In the genomic region with DNA sequence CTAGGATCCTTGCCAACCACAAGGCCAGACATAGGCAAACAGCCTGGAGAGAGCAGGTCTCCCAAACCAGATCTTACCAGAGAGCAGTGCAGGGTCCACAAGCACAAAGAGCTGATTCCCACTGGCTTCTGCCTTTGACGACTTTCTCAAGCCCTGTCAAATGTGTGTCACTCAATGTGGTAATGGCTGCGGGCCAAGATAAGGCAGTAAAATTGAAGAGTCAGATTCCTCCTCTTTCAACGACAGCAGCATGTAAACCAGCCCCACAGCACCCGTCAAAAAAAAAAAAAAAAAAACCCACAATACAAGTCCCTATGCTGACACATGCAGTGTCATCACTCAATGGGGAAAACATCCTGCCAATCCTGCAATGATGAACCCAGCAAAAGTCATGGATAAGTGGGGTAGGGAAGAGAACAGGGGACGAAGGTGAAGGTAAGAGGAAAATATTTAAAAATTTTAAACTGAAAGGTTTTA, we compare ENCODE assay signal across 9 cellular contexts.
A peak's percentile ranks its signal among the peaks of the same experiment; 100 is the strongest.
DNase-seq lines count a peak whose midpoint lies in the region; ATAC-seq and TF ChIP-seq lines count a peak whose summit lies in the region.
"Had no signal": no experiment of that assay in that cellular context is flagged by ENCODE, and none has a peak within 500 bp of the region (broad histone marks: within the 10 kb centered on the region; RNA-seq: fewer than 3 reads in every experiment).

TSS of gene STON2 (minus strand) at position 123 of the 477 bp plus-strand sequence. CDS start 1,942 bp downstream, outside the sequence.

- peak; percentile 70 for DNase-seq in DMS 273 (lab: John Stamatoyannopoulos, UW; ENCODE audit: unreplicated experiment)
- peak; percentile 86 for DNase-seq in LNCaP clone FGC (ENCODE audit: low read depth)
- peak; percentile 38 for DNase-seq in UCSD-AML1 (lab: John Stamatoyannopoulos, UW; ENCODE audit: unreplicated experiment)
- peak; percentile 77 for DNase-seq in glomerular visceral epithelial cell (ENCODE audit: extremely low spot score)
- peak in 2 of 3 donors; percentile 9 to 14 for DNase-seq in stimulated activated CD4-positive, alpha-beta T cell treated with anti-CD3 and anti-CD28 coated beads, TNF-alpha, amount 100 ng/mL, for 48 hours (ENCODE audit: low read depth in 3 of 3)

- no peak within 1 kb of the TSS for H3K4me3 ChIP-seq in LNCaP clone FGC (ENCODE audit: low read depth, low read length)
- H3K4me3 ChIP-seq: cardiac muscle cell had no signal

- no peak for TF ChIP-seq CTCF in LNCaP clone FGC (IDR thresholded peaks at IDR 0.05; ENCODE audit: control insufficient read depth, extremely low read depth, insufficient read depth)

- ATAC-seq in GM21619 (IDR thresholded peaks at IDR 0.05; ENCODE audit: unreplicated experiment): no peak
- ATAC-seq in HG03342 (IDR thresholded peaks at IDR 0.05; ENCODE audit: unreplicated experiment): no peak
- ATAC-seq in HG03135 (IDR thresholded peaks at IDR 0.05; ENCODE audit: unreplicated experiment): no peak

Comparison
In these comparisons a context has a peak if more than half of its experiments do, and no peak if none do; other contexts are left out.
1. DNase-seq: peak in every context shown above with its lines; median percentile 86 in LNCaP clone FGC; 77 in glomerular visceral epithelial cell; 70 in DMS 273; 38 in UCSD-AML1; 12 in stimulated activated CD4-positive, alpha-beta T cell treated with anti-CD3 and anti-CD28 coated beads, TNF-alpha, amount 100 ng/mL, for 48 hours.